In the genomic region with DNA sequence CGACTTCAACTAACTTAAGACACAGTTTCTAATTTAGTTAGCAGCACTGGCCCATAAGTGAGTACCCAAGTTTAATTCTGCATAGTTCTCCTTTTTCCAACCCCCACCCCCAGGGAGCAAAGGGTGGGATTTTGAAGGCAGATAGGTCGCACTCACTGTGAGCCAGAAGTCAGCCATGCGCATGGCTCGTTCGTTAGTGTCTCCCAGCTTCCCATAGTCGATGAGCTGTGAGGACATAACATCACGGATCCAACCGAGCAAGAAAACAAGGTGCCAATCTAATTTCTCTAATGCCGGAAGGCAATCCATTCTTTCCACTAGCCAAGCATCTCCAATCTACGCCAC, we compare ENCODE assay signal across 7 cellular contexts. TPM values are rescaled to one million over a fixed set of nuclear protein-coding genes. Genes with fewer than 3 reads are reported as not detected.
A peak's percentile ranks its signal among the peaks of the same experiment; 100 is the strongest.
DNase-seq lines count a peak whose midpoint lies in the region; ATAC-seq and TF ChIP-seq lines count a peak whose summit lies in the region.

No MANE protein-coding gene starts in this region.

- peak overlapping the region; percentile 99 for H3K4me3 ChIP-seq in HUES6 (ENCODE audit: low read depth, low read length)
- H3K4me3 ChIP-seq in cardiac fibroblast (replicated peaks in 1 of 2; ENCODE audit: low read depth in 2 of 2, low read length in 2 of 2) = peak overlapping the region; percentile 96 to 98

- peak in 1 of 2 donors; percentile 10 for DNase-seq in cardiac fibroblast (ENCODE audit: low read depth in 2 of 2)
- DNase-seq in mesothelial cell of epicardium (ENCODE audit: low spot score in 2 of 2, unreplicated experiment in 2 of 2) = no peak
- no peak for DNase-seq in iPS-NIHi11 (ENCODE audit: low spot score)
- DNase-seq in activated gamma-delta T cell treated with Interleukin-2 at 50 U/mL for 16 hours = no peak
- DNase-seq in NCI-H1417 (lab: John Stamatoyannopoulos, UW) = no peak

- no peaks in the 10 kb centered on the region for H3K9me3 ChIP-seq in HUES6 (ENCODE audit: control insufficient read depth, insufficient read depth, low read depth, low read length)

- no peak for TF ChIP-seq CTCF in cardiac fibroblast (IDR thresholded peaks at IDR 0.05; ENCODE audit: low read depth, low read length)
- no peak for TF ChIP-seq CTCF in mesothelial cell of epicardium (IDR thresholded peaks at IDR 0.05; ENCODE audit: unreplicated experiment)

- H3K9ac ChIP-seq in HUES6 (ENCODE audit: low read length) = peak overlapping the region; percentile 92

- peak overlapping the region; percentile 82 for H3K27ac ChIP-seq in HUES6 (ENCODE audit: low read depth, low read length)

- ATAC-seq in GM19452 (IDR thresholded peaks at IDR 0.05; ENCODE audit: unreplicated experiment) = peak; percentile 3

- H3K9me3 Mint-ChIP-seq in mesothelial cell of epicardium = no peaks in the 10 kb centered on the region

- H3K27ac Mint-ChIP-seq in mesothelial cell of epicardium = peak overlapping the region; percentile 99

- H3K36me3 Mint-ChIP-seq in mesothelial cell of epicardium = peaks cover 12% of the 10 kb centered on the region

- H3K27me3 Mint-ChIP-seq in mesothelial cell of epicardium (ENCODE audit: low read depth) = no peaks in the 10 kb centered on the region

- peaks cover 27% of the 10 kb centered on the region for H3K36me3 ChIP-seq in HUES6 (ENCODE audit: control insufficient read depth, insufficient read depth, low read length)

- H3K27me3 ChIP-seq in HUES6 (ENCODE audit: control insufficient read depth, insufficient read depth, low read length) = no peaks in the 10 kb centered on the region

- peaks cover 18% of the 10 kb centered on the region for H3K4me1 Mint-ChIP-seq in mesothelial cell of epicardium

- peak overlapping the region; percentile 100 for H3K4me3 Mint-ChIP-seq in mesothelial cell of epicardium

- H3K4me1 ChIP-seq in HUES6 (ENCODE audit: control insufficient read depth, insufficient read depth, low read length) = peaks cover 19% of the 10 kb centered on the region

RNA-seq across cellular contexts. Expression of a gene that starts 0.6 kb away (rescaled TPM):
- 41.6 to 45.3 TPM (median 42.7 TPM) in 3 replicates for total RNA-seq in mesothelial cell of epicardium

RNA-seq across cellular contexts. Expression of a gene that starts 27.0 kb away (rescaled TPM):
- 75.9 to 81.2 TPM (median 77.3 TPM) in 3 replicates for total RNA-seq in mesothelial cell of epicardium
